18 cellular contexts compared by ENCODE assay signal in genomic region chr16:1674751-1675664, GRCh38. TPM values are rescaled to one million over a fixed set of nuclear protein-coding genes. Genes with fewer than 3 reads are reported as not detected.
DNase-seq lines count a peak whose midpoint lies in the region; ATAC-seq, FAIRE-seq and TF ChIP-seq lines count a peak whose summit lies in the region.
"Had no signal": no experiment of that assay in that cellular context is flagged by ENCODE, and none has a peak within 500 bp of the region (broad histone marks: within the 10 kb centered on the region; RNA-seq: fewer than 3 reads in every experiment).

No MANE protein-coding gene starts in this region.

- peak overlapping the region; percentile 65 for H3K27ac Mint-ChIP-seq in MCF 10A (ENCODE audit: low read depth, unreplicated experiment)
- peak overlapping the region in 1 of 9 donors; percentile 14 for H3K27ac Mint-ChIP-seq in naive thymus-derived CD4-positive, alpha-beta T cell
- H3K27ac Mint-ChIP-seq: activated B cell treated with CpG ODN at 0.5 μM for 24 hours had no signal

- peak; percentile 81 for FAIRE-seq in urothelium cell line (lab: Jason Lieb, UNC)
- FAIRE-seq: A204.1 had no signal

- H3K36me3 ChIP-seq in breast epithelium (peaks cover 14% of the 10 kb centered on the region), mucosa of descending colon (ENCODE audit: low read depth) (no peaks in the 10 kb centered on the region)
- H3K36me3 ChIP-seq in naive thymus-derived CD4-positive, alpha-beta T cell (ENCODE audit: control insufficient read depth in 2 of 3, insufficient read depth in 3 of 3, low read length in 3 of 3) = peaks cover 0 to 54% (median 3%) of the 10 kb centered on the region in 3 experiments

- peaks cover 26% of the 10 kb centered on the region for H3K4me1 Mint-ChIP-seq in MCF 10A (ENCODE audit: insufficient read depth, unreplicated experiment)
- peaks cover 12 to 23% (median 19%) of the 10 kb centered on the region in 7 donors for H3K4me1 Mint-ChIP-seq in naive thymus-derived CD4-positive, alpha-beta T cell

- CTCF ChIA-PET in MCF 10A (lab: Yijun Ruan, JAX) = interaction anchor here (0.6 to 1.0 kb wide), 4 partner anchors 27 to 437 kb away, joined by 3 read pairs; no protein-coding TSS in a partner anchor
- CTCF ChIA-PET in naive thymus-derived CD4-positive, alpha-beta T cell (lab: Charles Lee) = interaction anchor here (0.7 to 4.0 kb wide), 2 partner anchors 25 to 31 kb away, joined by 4 to 11 read pairs; partner anchors contain the start of gene MAPK8IP3

- H3K9me3 ChIP-seq in breast epithelium (no peaks in the 10 kb centered on the region), mucosa of descending colon (no peaks in the 10 kb centered on the region)
- no peaks in the 10 kb centered on the region for H3K9me3 ChIP-seq in naive thymus-derived CD4-positive, alpha-beta T cell (ENCODE audit: control insufficient read depth in 2 of 3, low read length in 3 of 3)
- H3K9me3 ChIP-seq: tibial nerve had no signal

- peaks cover 54% of the 10 kb centered on the region for H3K36me3 Mint-ChIP-seq in MCF 10A (ENCODE audit: insufficient read depth, unreplicated experiment)
- peaks cover 7 to 39% (median 18%) of the 10 kb centered on the region in 5 donors for H3K36me3 Mint-ChIP-seq in naive thymus-derived CD4-positive, alpha-beta T cell

- no peaks in the 10 kb centered on the region for H3K27me3 Mint-ChIP-seq in MCF 10A (ENCODE audit: insufficient read depth, unreplicated experiment)
- H3K27me3 Mint-ChIP-seq in naive thymus-derived CD4-positive, alpha-beta T cell = no peaks in the 10 kb centered on the region
- H3K27me3 Mint-ChIP-seq: activated B cell treated with CpG ODN at 0.5 μM for 24 hours, IgD-negative memory B cell had no signal

- no TSS peak for BruUV-seq in MCF 10A (replicated peaks; lab: Mats Ljungman, UMichigan)

- H3K4me1 ChIP-seq in breast epithelium (no peaks in the 10 kb centered on the region), mucosa of descending colon (ENCODE audit: low read depth) (peaks cover 16% of the 10 kb centered on the region)
- no peaks in the 10 kb centered on the region for H3K4me1 ChIP-seq in naive thymus-derived CD4-positive, alpha-beta T cell (ENCODE audit: control insufficient read depth in 2 of 2, insufficient read depth in 2 of 2, low read length in 2 of 2)

- intact Hi-C loops in MCF 10A (cut with micrococcal nuclease) (loop anchor here (5.0 kb wide), 1 partner anchor 63 kb away; the partner anchor contains the start of genes CRAMP1 and IFT140), breast epithelium (cut with DNase I; ENCODE audit: low total_unique reads) (no loop called here), mucosa of descending colon (cut with DNase I, micrococcal nuclease) (no loop called here)
- intact Hi-C loops in naive thymus-derived CD4-positive, alpha-beta T cell (cut with micrococcal nuclease) = no loop called here

- POLR2A ChIA-PET in MCF 10A (lab: Yijun Ruan, JAX) = interaction anchor here (1.0 to 1.6 kb wide), 3 partner anchors 14 to 54 kb away, joined by 3 to 4 read pairs (median 3); no protein-coding TSS in a partner anchor
- POLR2A ChIA-PET in naive thymus-derived CD4-positive, alpha-beta T cell (lab: Charles Lee) = interaction anchor here (1.1 to 1.9 kb wide), 2 partner anchors 31 to 1193 kb away, joined by 3 to 7 read pairs; partner anchors contain the start of gene MAPK8IP3

- H3K9me3 Mint-ChIP-seq in MCF 10A (ENCODE audit: unreplicated experiment) = no peaks in the 10 kb centered on the region
- H3K9me3 Mint-ChIP-seq in naive thymus-derived CD4-positive, alpha-beta T cell = no peaks in the 10 kb centered on the region
- H3K9me3 Mint-ChIP-seq: activated B cell treated with CpG ODN at 0.5 μM for 24 hours, IgD-negative memory B cell had no signal

- DNase-seq in MCF 10A (ENCODE audit: unreplicated experiment) = peak; percentile 43
- no peak for DNase-seq in breast epithelium (ENCODE audit: low spot score in 2 of 2)
- peak; percentile 58 for DNase-seq in fibroblast of mammary gland (ENCODE audit: low read depth)
- peak; percentile 88 for DNase-seq in urothelium cell line (ENCODE audit: low spot score)
- DNase-seq in naive thymus-derived CD4-positive, alpha-beta T cell = no peak
- no peak for DNase-seq in mucosa of descending colon
- DNase-seq in activated CD4-positive, alpha-beta T cell treated with anti-CD3 and anti-CD28 coated beads, Interleukin-2, amount 50 U/mL, for 4 hours = no peak
- DNase-seq: activated B cell treated with CpG ODN at 0.5 μM for 24 hours, DMS153, GOT3, left ventricle myocardium superior, NCI-H1436 treated with DMSO at 0.1 percent for 48 hours, NCI-H524 treated with DMSO at 0.1 percent for 48 hours, nucleus accumbens had no signal

- TF ChIP-seq CTCF in MCF 10A (IDR thresholded peaks at IDR 0.05; ENCODE audit: unreplicated experiment) (no peak), breast epithelium (IDR thresholded peaks at IDR 0.05) (no peak), fibroblast of mammary gland (conservative IDR thresholded peaks at IDR 0.05; ENCODE audit: control insufficient read depth, insufficient read depth, low read depth, low read length) (no peak), mucosa of descending colon (IDR thresholded peaks at IDR 0.05) (no peak)

- ATAC-seq in SK-N-SH treated with all-trans-retinoic acid at 6 μM for 48 hours = peak; percentile 47
- ATAC-seq in naive thymus-derived CD4-positive, alpha-beta T cell = no peak
- ATAC-seq in mucosa of descending colon = no peak
- ATAC-seq: left ventricle myocardium superior had no signal

- H3K4me3 ChIP-seq in breast epithelium (no peak overlapping the region), fibroblast of mammary gland (ENCODE audit: control insufficient read depth, low read depth, low read length) (no peak overlapping the region), mucosa of descending colon (no peak overlapping the region)
- no peak overlapping the region for H3K4me3 ChIP-seq in naive thymus-derived CD4-positive, alpha-beta T cell (ENCODE audit: low read length)
- H3K4me3 ChIP-seq: tibial nerve had no signal

- no peak overlapping the region for H3K27ac ChIP-seq in breast epithelium
- H3K27ac ChIP-seq in naive thymus-derived CD4-positive, alpha-beta T cell (ENCODE audit: low read depth, low read length) = no peak overlapping the region
- H3K27ac ChIP-seq: tibial nerve had no signal

- no peak for TF ChIP-seq POLR2A in breast epithelium (IDR thresholded peaks at IDR 0.05)

- no peaks in the 10 kb centered on the region for H3K27me3 ChIP-seq in breast epithelium
- H3K27me3 ChIP-seq in naive thymus-derived CD4-positive, alpha-beta T cell (ENCODE audit: control insufficient read depth in 2 of 2, insufficient read depth in 2 of 2, low read length in 2 of 2) = no peaks in the 10 kb centered on the region
- H3K27me3 ChIP-seq: tibial nerve had no signal

- H3K4me3 Mint-ChIP-seq in MCF 10A (ENCODE audit: unreplicated experiment) = no peak overlapping the region
- no peak overlapping the region for H3K4me3 Mint-ChIP-seq in naive thymus-derived CD4-positive, alpha-beta T cell
- H3K4me3 Mint-ChIP-seq: activated B cell treated with CpG ODN at 0.5 μM for 24 hours had no signal

TF ChIP-seq in SK-N-SH treated with all-trans-retinoic acid at 6 μM for 48 hours, 23 proteins besides CTCF, POLR2A, EP300 and RAD21 (continues in another document):
- TF ChIP-seq TCF4 (CRISPR knock-in tag; IDR thresholded peaks at IDR 0.05; ENCODE audit: borderline replicate concordance) (no peak), ZC3H10 (CRISPR knock-in tag; IDR thresholded peaks at IDR 0.05) (no peak), BACH2 (CRISPR knock-in tag; IDR thresholded peaks at IDR 0.05; ENCODE audit: borderline replicate concordance) (no peak), SNAI2 (CRISPR knock-in tag; IDR thresholded peaks at IDR 0.05) (no peak), RARB (CRISPR knock-in tag; IDR thresholded peaks at IDR 0.05) (no peak), GLIS3 (CRISPR knock-in tag; IDR thresholded peaks at IDR 0.05) (no peak)
- TF ChIP-seq, protein P1, sequence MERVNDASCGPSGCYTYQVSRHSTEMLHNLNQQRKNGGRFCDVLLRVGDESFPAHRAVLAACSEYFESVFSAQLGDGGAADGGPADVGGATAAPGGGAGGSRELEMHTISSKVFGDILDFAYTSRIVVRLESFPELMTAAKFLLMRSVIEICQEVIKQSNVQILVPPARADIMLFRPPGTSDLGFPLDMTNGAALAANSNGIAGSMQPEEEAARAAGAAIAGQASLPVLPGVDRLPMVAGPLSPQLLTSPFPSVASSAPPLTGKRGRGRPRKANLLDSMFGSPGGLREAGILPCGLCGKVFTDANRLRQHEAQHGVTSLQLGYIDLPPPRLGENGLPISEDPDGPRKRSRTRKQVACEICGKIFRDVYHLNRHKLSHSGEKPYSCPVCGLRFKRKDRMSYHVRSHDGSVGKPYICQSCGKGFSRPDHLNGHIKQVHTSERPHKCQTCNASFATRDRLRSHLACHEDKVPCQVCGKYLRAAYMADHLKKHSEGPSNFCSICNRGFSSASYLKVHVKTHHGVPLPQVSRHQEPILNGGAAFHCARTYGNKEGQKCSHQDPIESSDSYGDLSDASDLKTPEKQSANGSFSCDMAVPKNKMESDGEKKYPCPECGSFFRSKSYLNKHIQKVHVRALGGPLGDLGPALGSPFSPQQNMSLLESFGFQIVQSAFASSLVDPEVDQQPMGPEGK (CRISPR knock-in tag; IDR thresholded peaks at IDR 0.05; ENCODE audit: borderline replicate concordance) = no peak

RNA-seq across cellular contexts. Expression of gene JPT2, which starts 3.1 kb away (rescaled TPM):
- 111 and 131 TPM in 2 replicates for total RNA-seq in MCF 10A (2022)
- 10 to 100 TPM; 19.2 to 44.2 (median 36.0) TPM for total RNA-seq in breast epithelium
- total RNA-seq in naive thymus-derived CD4-positive, alpha-beta T cell = 10 to 100 TPM; 12.6 to 67.2 (median 36.4) TPM
- polyA plus RNA-seq in naive thymus-derived CD4-positive, alpha-beta T cell = 10 to 100 TPM; 13.0 to 17.5 TPM
- total RNA-seq in mucosa of descending colon = 10 to 100 TPM; 44.0 to 58.5 (median 57.3) TPM

RNA-seq across cellular contexts. Expression of gene MAPK8IP3, which starts 31.0 kb away (rescaled TPM):
- total RNA-seq in MCF 10A (2022) (77.4 and 86.6 TPM in 2 replicates), breast epithelium (10 to 100 TPM; 41.1 to 82.6 (median 71.6) TPM), mucosa of descending colon (10 to 100 TPM; 76.2 to 82.5 (median 79.4) TPM)
- total RNA-seq in naive thymus-derived CD4-positive, alpha-beta T cell = 100 to 1,000 TPM; 112 to 299 (median 272) TPM
- polyA plus RNA-seq in naive thymus-derived CD4-positive, alpha-beta T cell = 1 to 10 TPM; 1.7 to 3.2 TPM

Comparison
In these comparisons a context has a peak if more than half of its experiments do, and no peak if none do; other contexts are left out.
1. DNase-seq: peak in MCF 10A (single experiment), fibroblast of mammary gland (single experiment) and urothelium cell line (single experiment); none in breast epithelium (0 of 2), naive thymus-derived CD4-positive, alpha-beta T cell (0 of 9), mucosa of descending colon (0 of 3) and activated CD4-positive, alpha-beta T cell treated with anti-CD3 and anti-CD28 coated beads, Interleukin-2, amount 50 U/mL, for 4 hours (0 of 2).